Comparison of ENCODE assay signal across 10 cellular contexts in genomic region chr2:101310591-101311389, GRCh38. TPM values are rescaled to one million over a fixed set of nuclear protein-coding genes. Genes with fewer than 3 reads are reported as not detected.
A peak's percentile ranks its signal among the peaks of the same experiment; 100 is the strongest.
DNase-seq lines count a peak whose midpoint lies in the region; ATAC-seq and TF ChIP-seq lines count a peak whose summit lies in the region.
"Had no signal": no experiment of that assay in that cellular context is flagged by ENCODE, and none has a peak within 500 bp of the region (broad histone marks: within the 10 kb centered on the region; RNA-seq: fewer than 3 reads in every experiment).

No MANE protein-coding gene starts in this region.

- 76% methylated on average over 7 of the region's 7 CpGs for WGBS in suprapubic skin

- DNase-seq in activated T-cell treated with anti-CD3 and anti-CD28 coated beads, Interleukin-2, amount 50 U/mL, for 4 hours = no peak
- DNase-seq in activated T-cell treated with anti-CD3 and anti-CD28 coated beads, Interleukin-2, amount 50 U/mL, for 1 hour = no peak
- DNase-seq in activated CD4-positive, alpha-beta memory T cell treated with anti-CD3 and anti-CD28 coated beads, Interleukin-2, amount 10 ng/mL, durations not matched to agents 7 days and 5 days = no peak
- DNase-seq in kidney tubule cell (ENCODE audit: low spot score) (peak; percentile 25), suprapubic skin (ENCODE audit: low spot score in 2 of 2) (no peak), DMS53 treated with DMSO at 0.1 percent for 48 hours (lab: John Stamatoyannopoulos, UW; ENCODE audit: unreplicated experiment) (no peak)
- DNase-seq: MM.1S had no signal

- ATAC-seq in activated T-cell treated with anti-CD3 and anti-CD28 coated beads, Interleukin-2, amount 50 U/mL, for 4 hours = no peak
- ATAC-seq in HG03565 (IDR thresholded peaks at IDR 0.05; ENCODE audit: unreplicated experiment) = no peak
- no peak for ATAC-seq in HG03432 (IDR thresholded peaks at IDR 0.05; ENCODE audit: unreplicated experiment)
- ATAC-seq: sciatic nerve had no signal

- H3K27me3 Mint-ChIP-seq in activated T-cell treated with anti-CD3 and anti-CD28 coated beads, Interleukin-2, amount 50 U/mL, for 4 hours (ENCODE audit: low read depth) = no peaks in the 10 kb centered on the region
- peaks cover under 1% of the 10 kb centered on the region for H3K27me3 Mint-ChIP-seq in activated CD4-positive, alpha-beta memory T cell treated with anti-CD3 and anti-CD28 coated beads, Interleukin-2, amount 10 ng/mL, durations not matched to agents 7 days and 5 days

- peak overlapping the region; percentile 48 for H3K27ac Mint-ChIP-seq in activated CD4-positive, alpha-beta memory T cell treated with anti-CD3 and anti-CD28 coated beads, Interleukin-2, amount 10 ng/mL, durations not matched to agents 7 days and 5 days

- POLR2A ChIA-PET in activated CD4-positive, alpha-beta memory T cell treated with anti-CD3 and anti-CD28 coated beads, Interleukin-2, amount 10 ng/mL, durations not matched to agents 7 days and 5 days (lab: Charles Lee) = interaction anchor here (0.6 to 4.7 kb wide), 5 partner anchors 18 to 58 kb away, joined by 3 to 122 read pairs (median 5); partner anchors contain the start of gene CNOT11

- H3K4me3 ChIP-seq in suprapubic skin = no peak overlapping the region

- H3K36me3 Mint-ChIP-seq in activated T-cell treated with anti-CD3 and anti-CD28 coated beads, Interleukin-2, amount 50 U/mL, for 4 hours (ENCODE audit: insufficient read depth) = peaks cover 12% of the 10 kb centered on the region
- peaks cover 22% of the 10 kb centered on the region for H3K36me3 Mint-ChIP-seq in activated CD4-positive, alpha-beta memory T cell treated with anti-CD3 and anti-CD28 coated beads, Interleukin-2, amount 10 ng/mL, durations not matched to agents 7 days and 5 days (ENCODE audit: low read depth)

- peaks cover 67% of the 10 kb centered on the region for H3K4me1 Mint-ChIP-seq in activated T-cell treated with anti-CD3 and anti-CD28 coated beads, Interleukin-2, amount 50 U/mL, for 4 hours (ENCODE audit: low read depth)
- peaks cover 48% of the 10 kb centered on the region for H3K4me1 Mint-ChIP-seq in activated CD4-positive, alpha-beta memory T cell treated with anti-CD3 and anti-CD28 coated beads, Interleukin-2, amount 10 ng/mL, durations not matched to agents 7 days and 5 days

- TF ChIP-seq POLR2A in suprapubic skin (IDR thresholded peaks at IDR 0.05) = no peak

- H3K27ac ChIP-seq in suprapubic skin = peak overlapping the region; percentile 10

- no peak for TF ChIP-seq EP300 in suprapubic skin (IDR thresholded peaks at IDR 0.05)

- H3K9me3 ChIP-seq in suprapubic skin = no peaks in the 10 kb centered on the region

- CTCF ChIA-PET in activated CD4-positive, alpha-beta memory T cell treated with anti-CD3 and anti-CD28 coated beads, Interleukin-2, amount 10 ng/mL, durations not matched to agents 7 days and 5 days (lab: Charles Lee) = interaction anchor here (1.1 to 2.4 kb wide), 2 partner anchors 31 to 78 kb away, joined by 3 to 11 read pairs; no protein-coding TSS in a partner anchor

- H3K36me3 ChIP-seq in suprapubic skin = no peaks in the 10 kb centered on the region

- TF ChIP-seq CTCF in suprapubic skin (IDR thresholded peaks at IDR 0.05) = no peak

- H3K9me3 Mint-ChIP-seq in activated T-cell treated with anti-CD3 and anti-CD28 coated beads, Interleukin-2, amount 50 U/mL, for 4 hours = no peaks in the 10 kb centered on the region
- no peaks in the 10 kb centered on the region for H3K9me3 Mint-ChIP-seq in activated CD4-positive, alpha-beta memory T cell treated with anti-CD3 and anti-CD28 coated beads, Interleukin-2, amount 10 ng/mL, durations not matched to agents 7 days and 5 days

- peaks cover 42% of the 10 kb centered on the region for H3K4me1 ChIP-seq in suprapubic skin

- peak overlapping the region; percentile 13 for H3K4me3 Mint-ChIP-seq in activated T-cell treated with anti-CD3 and anti-CD28 coated beads, Interleukin-2, amount 50 U/mL, for 4 hours
- peak overlapping the region; percentile 25 for H3K4me3 Mint-ChIP-seq in activated CD4-positive, alpha-beta memory T cell treated with anti-CD3 and anti-CD28 coated beads, Interleukin-2, amount 10 ng/mL, durations not matched to agents 7 days and 5 days

- H3K27me3 ChIP-seq in suprapubic skin = no peaks in the 10 kb centered on the region

RNA-seq across cellular contexts. Expression of gene RNF149, which starts 2.3 kb away (rescaled TPM):
- 10 to 100 TPM; 27.3 to 33.3 (median 27.3) TPM for total RNA-seq in activated T-cell treated with anti-CD3 and anti-CD28 coated beads, Interleukin-2, amount 50 U/mL, for 4 hours
- 100 to 1,000 TPM; 115 to 116 TPM for total RNA-seq in activated CD4-positive, alpha-beta memory T cell treated with anti-CD3 and anti-CD28 coated beads, Interleukin-2, amount 10 ng/mL, durations not matched to agents 7 days and 5 days
- 100 to 1,000 TPM in 1 of 4 donors, 10 to 100 TPM in 3; 70.1 to 135 (median 77.7) TPM for total RNA-seq in suprapubic skin

RNA-seq across cellular contexts. Expression of gene CNOT11, which starts 58.1 kb away (rescaled TPM):
- 10 to 100 TPM; 59.9 to 64.4 (median 61.2) TPM for total RNA-seq in activated T-cell treated with anti-CD3 and anti-CD28 coated beads, Interleukin-2, amount 50 U/mL, for 4 hours
- total RNA-seq in activated CD4-positive, alpha-beta memory T cell treated with anti-CD3 and anti-CD28 coated beads, Interleukin-2, amount 10 ng/mL, durations not matched to agents 7 days and 5 days = 10 to 100 TPM; 60.3 to 65.9 TPM
- 10 to 100 TPM; 24.9 to 32.7 (median 28.6) TPM for total RNA-seq in suprapubic skin
